1 cellular context compared by ENCODE assay signal in genomic region chr18:46040747-46041104, GRCh38.
TF ChIP-seq lines count a peak whose summit lies in the region.

No MANE protein-coding gene starts in this region.

TF ChIP-seq in SK-N-SH treated with all-trans-retinoic acid at 6 μM for 48 hours, 23 proteins besides CTCF, POLR2A, EP300 and RAD21 (continued from another document):
- TF ChIP-seq CSRNP3 (CRISPR knock-in tag; IDR thresholded peaks at IDR 0.05) (no peak), ZFP3 (CRISPR knock-in tag; IDR thresholded peaks at IDR 0.05) (no peak), BACH2 (CRISPR knock-in tag; IDR thresholded peaks at IDR 0.05; ENCODE audit: borderline replicate concordance) (no peak), TOX (CRISPR knock-in tag; IDR thresholded peaks at IDR 0.05; ENCODE audit: borderline replicate concordance) (no peak)
TF ChIP-seq in SK-N-SH treated with all-trans-retinoic acid at 6 μM for 48 hours: peak in this region for 0.
